In genomic region chr1:109398343-109399225, GRCh38 we compare ENCODE assay signal across 8 cellular contexts. TPM values are rescaled to one million over a fixed set of nuclear protein-coding genes. Genes with fewer than 3 reads are reported as not detected.
DNase-seq lines count a peak whose midpoint lies in the region; TF ChIP-seq lines count a peak whose summit lies in the region.

No MANE protein-coding gene starts in this region.

- CTCF ChIA-PET in MCF 10A (lab: Yijun Ruan, JAX), result interaction anchor here (0.5 to 6.5 kb wide), 44 partner anchors 8 to 310 kb away, joined by 3 to 102 read pairs (median 5); partner anchors contain the start of genes MYBPHL and PSRC1

- DNase-seq in AG10803 (ENCODE audit: low read depth), result no peak
- no peak for DNase-seq in MCF 10A (ENCODE audit: unreplicated experiment)
- DNase-seq in midbrain (lab: John Stamatoyannopoulos, UW), result peak; percentile 41
- no peak for DNase-seq in SW480 (ENCODE audit: low spot score)
- no peak for DNase-seq in NCI-H446 (lab: John Stamatoyannopoulos, UW)
- no peak for DNase-seq in activated CD4-positive, CD25-positive, alpha-beta regulatory T cell treated with anti-CD3 and anti-CD28 coated beads, Interleukin-2, amount 50 U/mL, for 72 hours
- DNase-seq in inferior parietal cortex (ENCODE audit: extremely low spot score), result no peak

- peak overlapping the region; percentile 62 for H3K4me3 ChIP-seq in AG10803 (ENCODE audit: low read length)

- TF ChIP-seq CTCF in AG10803 (conservative IDR thresholded peaks at IDR 0.05; ENCODE audit: low read length), result no peak
- no peak for TF ChIP-seq CTCF in MCF 10A (IDR thresholded peaks at IDR 0.05; ENCODE audit: unreplicated experiment)

- H3K9me3 Mint-ChIP-seq in IgD-negative memory B cell (no peaks in the 10 kb centered on the region), MCF 10A (ENCODE audit: unreplicated experiment) (no peaks in the 10 kb centered on the region)

- H3K4me3 Mint-ChIP-seq in IgD-negative memory B cell (peak overlapping the region; percentile 50 to 90 (median 83)), MCF 10A (ENCODE audit: unreplicated experiment) (peak overlapping the region; percentile 78)

- H3K4me1 Mint-ChIP-seq in IgD-negative memory B cell (peaks cover 4 to 18% (median 10%) of the 10 kb centered on the region in 3 donors), MCF 10A (ENCODE audit: insufficient read depth, unreplicated experiment) (peaks cover 15% of the 10 kb centered on the region)

- no TSS peak for BruUV-seq in MCF 10A (replicated peaks; lab: Mats Ljungman, UMichigan)

- H3K27me3 Mint-ChIP-seq in IgD-negative memory B cell (peaks cover 40% of the 10 kb centered on the region), MCF 10A (ENCODE audit: insufficient read depth, unreplicated experiment) (no peaks in the 10 kb centered on the region)

- H3K36me3 Mint-ChIP-seq in IgD-negative memory B cell (peaks cover 2% of the 10 kb centered on the region), MCF 10A (ENCODE audit: insufficient read depth, unreplicated experiment) (peaks cover 29% of the 10 kb centered on the region)

- POLR2A ChIA-PET in MCF 10A (lab: Yijun Ruan, JAX), result interaction anchor here (0.6 to 5.1 kb wide), 25 partner anchors 8 to 298 kb away, joined by 3 to 35 read pairs (median 4); partner anchors contain the start of genes ATXN7L2, CELSR2, PSMA5 and PSRC1

- intact Hi-C loops in MCF 10A (cut with micrococcal nuclease), result loop anchor here (1.0 to 10.0 kb wide), 4 partner anchors 121 to 284 kb away; partner anchors contain the start of gene ELAPOR1

- H3K27ac Mint-ChIP-seq in IgD-negative memory B cell (peak overlapping the region in 2 of 3 donors; percentile 31 to 64), MCF 10A (ENCODE audit: low read depth, unreplicated experiment) (no peak overlapping the region)

RNA-seq across cellular contexts. Expression of gene SORT1, which starts 0.9 kb away (rescaled TPM):
- 0.09 TPM for polyA plus RNA-seq in IgD-negative memory B cell
- 13.3 TPM in 2 replicates for total RNA-seq in MCF 10A (2022)

RNA-seq across cellular contexts. Expression of gene PSMA5, which starts 27.7 kb away (rescaled TPM):
- polyA plus RNA-seq in IgD-negative memory B cell, result 77.1 TPM
- 109 and 113 TPM in 2 replicates for total RNA-seq in MCF 10A (2022)
